8 cellular contexts compared by ENCODE assay signal in genomic region chr14:77094672-77095284, GRCh38. TPM values are rescaled to one million over a fixed set of nuclear protein-coding genes. Genes with fewer than 3 reads are reported as not detected.
DNase-seq lines count a peak whose midpoint lies in the region; ATAC-seq and TF ChIP-seq lines count a peak whose summit lies in the region.

No MANE protein-coding gene starts in this region.

- 16 to 25% (median 20%) methylated on average over 8 of the region's 8 CpGs for WGBS in adrenal gland, 4 donors
- 20 to 26% methylated on average over 8 of the region's 8 CpGs for WGBS in sigmoid colon, 2 donors

- H3K27me3 ChIP-seq in adrenal gland: no peaks in the 10 kb centered on the region
- H3K27me3 ChIP-seq in left ventricle myocardium inferior (ENCODE audit: low read depth): no peaks in the 10 kb centered on the region
- no peaks in the 10 kb centered on the region for H3K27me3 ChIP-seq in sigmoid colon

- no peaks in the 10 kb centered on the region for H3K9me3 ChIP-seq in adrenal gland (replicated peaks in 1 of 3)
- H3K9me3 ChIP-seq in left ventricle myocardium inferior (replicated peaks): peaks cover 16% of the 10 kb centered on the region
- H3K9me3 ChIP-seq in sigmoid colon: peaks cover 0 to 6% (median 2%) of the 10 kb centered on the region in 4 donors

- ATAC-seq in GM18520 (IDR thresholded peaks at IDR 0.05; ENCODE audit: unreplicated experiment) (no peak), HG02798 (IDR thresholded peaks at IDR 0.05; ENCODE audit: poor library complexity, unreplicated experiment) (no peak)

- TF ChIP-seq CTCF in adrenal gland (IDR thresholded peaks at IDR 0.05): peak; percentile 62 to 80 (median 76)
- peak; percentile 81 for TF ChIP-seq CTCF in left ventricle myocardium inferior (IDR thresholded peaks at IDR 0.05; ENCODE audit: borderline replicate concordance)
- TF ChIP-seq CTCF in sigmoid colon (IDR thresholded peaks at IDR 0.05): peak; percentile 60 to 77 (median 65)

- no peak overlapping the region for H3K27ac ChIP-seq in adrenal gland
- H3K27ac ChIP-seq in left ventricle myocardium inferior (replicated peaks): peak overlapping the region; percentile 16
- H3K27ac ChIP-seq in sigmoid colon: peak overlapping the region in 1 of 4 donors; percentile 7

- no peak for TF ChIP-seq EP300 in sigmoid colon (IDR thresholded peaks at IDR 0.05)

- H3K4me1 ChIP-seq in adrenal gland (replicated peaks in 1 of 2) (peaks cover 15 to 18% of the 10 kb centered on the region in 2 donors), left ventricle myocardium inferior (peaks cover 33% of the 10 kb centered on the region), sigmoid colon (peaks cover 0 to 25% (median 19%) of the 10 kb centered on the region in 4 donors)

- DNase-seq in GM03348 (ENCODE audit: low spot score) (peak; percentile 78), NCI-H1105 treated with DMSO at 0.1 percent for 48 hours (lab: John Stamatoyannopoulos, UW) (peak; percentile 87), SW480 (ENCODE audit: low spot score) (peak; percentile 84), adrenal gland (peak; percentile 75 to 91 (median 80)), left ventricle myocardium inferior (peak; percentile 76), sigmoid colon (peak; percentile 84)

- H3K4me3 ChIP-seq in adrenal gland: no peak overlapping the region
- H3K4me3 ChIP-seq in left ventricle myocardium inferior: no peak overlapping the region
- H3K4me3 ChIP-seq in sigmoid colon: no peak overlapping the region

- H3K36me3 ChIP-seq in adrenal gland (replicated peaks in 1 of 2): no peaks in the 10 kb centered on the region
- no peaks in the 10 kb centered on the region for H3K36me3 ChIP-seq in left ventricle myocardium inferior
- H3K36me3 ChIP-seq in sigmoid colon: no peaks in the 10 kb centered on the region

- intact Hi-C loops in adrenal gland (cut with DNase I) (no loop called here), left ventricle myocardium inferior (cut with micrococcal nuclease) (no loop called here), sigmoid colon (cut with DNase I) (loop anchor here (1.0 to 5.0 kb wide), 4 partner anchors 52 to 228 kb away; partner anchors contain the start of genes GSTZ1 and POMT2)

- TF ChIP-seq POLR2A in adrenal gland (IDR thresholded peaks at IDR 0.05) (no peak), sigmoid colon (IDR thresholded peaks at IDR 0.05) (no peak)

RNA-seq across cellular contexts. Expression of gene CIPC, which starts 3.3 kb away (rescaled TPM):
- total RNA-seq in adrenal gland (10 to 100 TPM; 23.2 to 48.6 (median 28.8) TPM), left ventricle myocardium inferior (70.3 TPM), sigmoid colon (10 to 100 TPM; 59.7 to 96.1 (median 77.7) TPM)
- polyA plus RNA-seq in adrenal gland (10 to 100 TPM in 1 of 3 donors, 1 to 10 TPM in 2; 3.7 to 16.1 (median 5.6) TPM), sigmoid colon (10 to 100 TPM; 14.8 to 21.0 (median 18.0) TPM)

RNA-seq across cellular contexts. Expression of gene ZDHHC22, which starts 46.8 kb away (rescaled TPM):
- 1 to 10 TPM in 1 of 8 donors, under 1 TPM in 2, not detected in 5; 0.23 to 1.2 (median 0.28) TPM for total RNA-seq in adrenal gland
- polyA plus RNA-seq in adrenal gland: under 1 TPM in 1 of 3 donors, not detected in 2; 0.24 TPM
- total RNA-seq in left ventricle myocardium inferior: not detected
- 1 to 10 TPM in 2 of 4 donors, under 1 TPM in 2; 0.49 to 1.9 (median 1.0) TPM for total RNA-seq in sigmoid colon
- under 1 TPM in 1 of 3 donors, not detected in 2; 0.67 TPM for polyA plus RNA-seq in sigmoid colon
